Comparison of ENCODE assay signal across 30 cellular contexts in the genomic region with DNA sequence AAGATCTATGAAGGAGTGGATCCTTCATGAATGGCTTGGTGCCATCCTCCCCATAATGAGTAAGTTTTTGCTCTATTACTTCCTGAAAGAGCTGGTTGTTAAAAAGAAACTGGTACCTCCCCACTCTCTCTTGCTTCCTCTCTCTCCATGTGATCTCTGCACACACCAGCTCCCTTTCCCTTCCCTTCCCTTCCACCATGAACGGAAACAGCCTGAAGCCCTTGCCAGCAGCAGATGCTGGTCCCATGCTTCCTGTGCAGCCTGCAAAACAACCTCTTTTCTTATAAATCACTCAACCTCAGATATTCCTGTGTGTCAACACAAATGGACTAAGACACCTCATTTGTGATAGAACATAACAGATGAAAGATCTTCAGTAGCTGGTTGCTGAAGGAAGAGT.
"Had no signal": no experiment of that assay in that cellular context is flagged by ENCODE, and none has a peak within 500 bp of the region (broad histone marks: within the 10 kb centered on the region; RNA-seq: fewer than 3 reads in every experiment).

No MANE protein-coding gene starts in this region.

- DNase-seq: activated CD4-positive, alpha-beta T cell treated with anti-CD3 and anti-CD28 coated beads for 36 hours; activated CD4-positive, alpha-beta T cell treated with anti-CD3 and anti-CD28 coated beads, Interleukin-2, amount 10 ng/mL, durations not matched to agents 7 days and 5 days; activated CD4-positive, alpha-beta T cell treated with anti-CD3 and anti-CD28 coated beads, Interleukin-2, amount 50 U/mL, for 48 hours; activated CD8-positive, alpha-beta T cell treated with anti-CD3 and anti-CD28 coated beads, Interleukin-2, amount 10 ng/mL, durations not matched to agents 7 days and 5 days; activated gamma-delta T cell; activated naive CD4-positive, alpha-beta T cell treated with Interleukin-2 at 50 U/mL for 16 hours; activated T-cell treated with anti-CD3 and anti-CD28 coated beads, Interleukin-2, amount 50 U/mL, for 24 hours; anterior cingulate cortex; central memory CD4-positive, alpha-beta T cell; KG1; MM.1S; NCI-H1092 treated with DMSO at 0.1 percent for 48 hours; NCI-H1417; NCI-H146; NCI-H187 treated with DMSO at 0.1 percent for 48 hours; NCI-H2081; NCI-H226; NCI-H446 treated with DMSO at 0.1 percent for 48 hours; NCI-H524 treated with DMSO at 0.1 percent for 48 hours; PC-9; SIG-M5; T-cell; T1000 had no signal

- H3K4me3 ChIP-seq: PC-9 had no signal

- ATAC-seq: activated CD4-positive, alpha-beta T cell treated with anti-CD3 and anti-CD28 coated beads for 36 hours; activated CD4-positive, CD25-positive, alpha-beta regulatory T cell treated with anti-CD3 and anti-CD28 coated beads, Interleukin-2, amount 50 U/mL, for 24 hours; activated CD8-positive, alpha-beta T cell treated with anti-CD3 and anti-CD28 coated beads, Interleukin-2, amount 10 ng/mL, durations not matched to agents 7 days and 5 days; Right ventricle myocardium inferior; SK-N-SH treated with all-trans-retinoic acid at 6 μM for 48 hours; T-cell; WTC11 had no signal

- FAIRE-seq: RCC 7860, TTC549 had no signal

- H3K4me2 ChIP-seq: PC-9 had no signal

- H3K27ac ChIP-seq: PC-9, RWPE1 had no signal
